12 cellular contexts compared by ENCODE assay signal in the genomic region with DNA sequence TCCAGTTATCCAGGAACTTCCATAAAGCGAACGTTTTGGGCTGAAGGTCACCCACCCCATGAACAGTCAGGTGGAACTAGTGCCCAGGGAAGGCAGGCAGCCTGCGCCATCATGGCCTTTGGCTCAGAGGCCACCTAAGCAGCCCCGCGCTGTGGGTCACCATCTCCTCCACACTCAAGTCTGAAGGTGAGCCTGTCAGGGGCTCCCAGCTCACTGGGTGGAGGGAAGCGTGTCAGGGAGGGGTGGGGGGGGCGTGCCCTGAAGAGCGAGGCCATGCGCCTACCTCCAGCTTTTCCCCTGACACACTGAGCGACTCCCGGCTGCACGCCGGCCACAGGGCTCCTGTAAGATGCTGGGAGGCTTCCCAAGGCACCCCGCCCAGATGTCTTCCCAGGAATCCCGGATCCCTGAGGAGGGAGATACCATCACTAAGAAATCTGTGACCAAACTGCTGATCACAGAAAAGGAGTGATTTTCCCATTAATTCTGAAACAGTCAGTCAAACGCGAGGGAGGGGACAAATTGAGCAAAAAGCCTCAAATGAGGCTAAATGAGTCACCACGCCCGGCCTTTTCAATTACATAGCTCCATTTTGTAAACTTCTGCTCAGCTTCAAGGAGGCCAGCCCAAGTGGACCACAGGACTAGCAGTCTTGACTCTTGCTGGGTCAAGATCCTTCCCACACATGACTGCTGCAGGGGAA.
DNase-seq lines count a peak whose midpoint lies in the region; ATAC-seq and TF ChIP-seq lines count a peak whose summit lies in the region.
"Had no signal": no experiment of that assay in that cellular context is flagged by ENCODE, and none has a peak within 500 bp of the region (broad histone marks: within the 10 kb centered on the region; RNA-seq: fewer than 3 reads in every experiment).

No MANE protein-coding gene starts in this region.

- peak; percentile 43 for DNase-seq in activated CD4-positive, alpha-beta T cell treated with anti-CD3 and anti-CD28 coated beads for 48 hours
- no peak for DNase-seq in activated CD4-positive, alpha-beta T cell treated with anti-CD3 and anti-CD28 coated beads, Interleukin-2, amount 50 U/mL, for 1 hour
- DNase-seq in NOMO-1 treated with DMSO at 0.1 percent for 48 hours (lab: John Stamatoyannopoulos, UW; ENCODE audit: unreplicated experiment) (peak; percentile 69), choroid plexus epithelial cell (ENCODE audit: low read depth) (peak; percentile 15)
- DNase-seq in stimulated activated naive B cell treated with anti-CD40 and anti-IgM and Interleukin-4, amounts not matched to agents 10 μg/mL and 1 μg/mL and 100 μg/mL, for 72 hours: no peak
- DNase-seq: ACHN, NCI-H1436, ovary, SJCRH30 had no signal

- H3K4me1 Mint-ChIP-seq in stimulated activated naive B cell treated with anti-CD40 and anti-IgM and Interleukin-4, amounts not matched to agents 10 μg/mL and 1 μg/mL and 100 μg/mL, for 72 hours: peaks cover 50 to 83% of the 10 kb centered on the region in 2 donors

- ATAC-seq in stimulated activated naive B cell treated with anti-CD40 and anti-IgM and Interleukin-4, amounts not matched to agents 10 μg/mL and 1 μg/mL and 100 μg/mL, for 72 hours (replicated peaks): peak; percentile 13 to 48
- no peak for ATAC-seq in GM21526 (IDR thresholded peaks at IDR 0.05; ENCODE audit: low FRiP score, unreplicated experiment)
- ATAC-seq in HG03139 (IDR thresholded peaks at IDR 0.05; ENCODE audit: unreplicated experiment): no peak
- no peak for ATAC-seq in HG03439 (IDR thresholded peaks at IDR 0.05; ENCODE audit: unreplicated experiment)

- H3K9me3 Mint-ChIP-seq in stimulated activated naive B cell treated with anti-CD40 and anti-IgM and Interleukin-4, amounts not matched to agents 10 μg/mL and 1 μg/mL and 100 μg/mL, for 72 hours: peaks cover 0 to 4% of the 10 kb centered on the region in 2 donors

- no peaks in the 10 kb centered on the region for H3K27me3 Mint-ChIP-seq in stimulated activated naive B cell treated with anti-CD40 and anti-IgM and Interleukin-4, amounts not matched to agents 10 μg/mL and 1 μg/mL and 100 μg/mL, for 72 hours

- peak overlapping the region; percentile 38 to 44 for H3K4me3 Mint-ChIP-seq in stimulated activated naive B cell treated with anti-CD40 and anti-IgM and Interleukin-4, amounts not matched to agents 10 μg/mL and 1 μg/mL and 100 μg/mL, for 72 hours

- no peak for TF ChIP-seq CTCF in choroid plexus epithelial cell (conservative IDR thresholded peaks at IDR 0.05; ENCODE audit: low read depth, low read length)

- peak overlapping the region; percentile 98 for H3K27ac Mint-ChIP-seq in stimulated activated naive B cell treated with anti-CD40 and anti-IgM and Interleukin-4, amounts not matched to agents 10 μg/mL and 1 μg/mL and 100 μg/mL, for 72 hours

- H3K36me3 Mint-ChIP-seq in stimulated activated naive B cell treated with anti-CD40 and anti-IgM and Interleukin-4, amounts not matched to agents 10 μg/mL and 1 μg/mL and 100 μg/mL, for 72 hours: peaks cover 42 to 59% of the 10 kb centered on the region in 2 donors

- no peak overlapping the region for H3K4me3 ChIP-seq in choroid plexus epithelial cell (ENCODE audit: low read depth, low read length)
- H3K4me3 ChIP-seq: ovary, SJCRH30 had no signal

Comparison
In these comparisons a context has a peak if more than half of its experiments do, and no peak if none do; other contexts are left out.
1. DNase-seq: peak in activated CD4-positive, alpha-beta T cell treated with anti-CD3 and anti-CD28 coated beads for 48 hours (single experiment), NOMO-1 treated with DMSO at 0.1 percent for 48 hours (single experiment) and choroid plexus epithelial cell (single experiment); none in activated CD4-positive, alpha-beta T cell treated with anti-CD3 and anti-CD28 coated beads, Interleukin-2, amount 50 U/mL, for 1 hour (single experiment) and stimulated activated naive B cell treated with anti-CD40 and anti-IgM and Interleukin-4, amounts not matched to agents 10 μg/mL and 1 μg/mL and 100 μg/mL, for 72 hours (single experiment).
2. ATAC-seq: peak in stimulated activated naive B cell treated with anti-CD40 and anti-IgM and Interleukin-4, amounts not matched to agents 10 μg/mL and 1 μg/mL and 100 μg/mL, for 72 hours (2 of 2); none in GM21526 (single experiment), HG03139 (single experiment) and HG03439 (single experiment).